ENCODE assay signal across 13 cellular contexts in the genomic region with DNA sequence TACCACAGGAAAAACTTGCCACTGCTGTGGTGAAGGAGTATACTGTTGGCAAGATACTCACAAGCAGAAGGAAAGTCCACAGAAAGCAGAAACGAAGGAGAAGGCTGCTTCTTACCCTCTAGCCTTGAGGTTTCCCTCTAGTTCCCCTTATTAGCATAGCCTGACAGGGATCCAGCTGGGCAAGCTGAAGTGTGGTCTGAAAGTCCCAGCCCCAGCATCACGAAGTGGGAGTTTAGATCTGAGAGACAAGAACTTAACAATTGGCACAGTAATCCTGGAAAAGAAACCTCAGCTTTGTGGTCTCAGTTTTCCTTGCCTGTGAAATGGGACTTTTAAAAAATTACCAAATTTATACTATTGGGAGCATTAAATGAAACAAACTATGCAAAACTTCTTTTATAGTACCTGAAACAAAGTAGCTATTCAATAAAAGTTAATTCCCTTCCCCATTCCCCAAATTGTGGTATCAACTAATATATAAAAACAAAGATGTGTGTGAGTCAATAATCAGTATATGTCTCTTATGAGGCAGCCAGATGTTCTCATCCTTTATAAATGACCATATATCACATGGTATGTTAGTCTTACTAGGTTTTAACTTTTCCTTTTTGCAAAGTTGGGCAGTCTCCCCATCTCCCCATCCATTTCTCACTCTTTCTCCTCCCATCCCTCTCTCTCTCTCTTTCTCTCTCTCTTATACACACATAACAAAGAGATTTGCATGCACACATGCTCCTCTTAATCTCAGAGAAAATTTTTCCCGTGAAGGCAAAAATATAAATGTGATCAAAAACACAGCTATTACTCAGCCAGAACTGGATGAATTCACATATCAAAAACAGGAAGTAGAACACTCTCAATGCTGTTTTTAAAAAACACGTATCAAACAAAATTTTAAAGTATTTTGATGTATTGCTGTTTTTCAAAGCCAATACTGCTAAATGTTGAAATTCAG. TPM values are rescaled to one million over a fixed set of nuclear protein-coding genes. Genes with fewer than 3 reads are reported as not detected.
DNase-seq lines count a peak whose midpoint lies in the region; ATAC-seq and TF ChIP-seq lines count a peak whose summit lies in the region.
"Had no signal": no experiment of that assay in that cellular context is flagged by ENCODE, and none has a peak within 500 bp of the region (broad histone marks: within the 10 kb centered on the region; RNA-seq: fewer than 3 reads in every experiment).

No MANE protein-coding gene starts in this region.

- H3K4me3 ChIP-seq in ascending aorta: peak overlapping the region in 1 of 2 donors; percentile 18
- H3K4me3 ChIP-seq: lower lobe of right lung, pancreas had no signal

- H3K27me3 Mint-ChIP-seq in CD14-positive monocyte (ENCODE audit: low read depth in 3 of 3): peaks cover 0 to 2% (median 0%) of the 10 kb centered on the region in 3 donors
- H3K27me3 Mint-ChIP-seq: CD4-positive, CD25-positive, alpha-beta regulatory T cell had no signal

- no peak overlapping the region for H3K4me3 Mint-ChIP-seq in CD14-positive monocyte
- H3K4me3 Mint-ChIP-seq: CD4-positive, CD25-positive, alpha-beta regulatory T cell; stimulated activated effector memory CD8-positive, alpha-beta T cell treated with anti-CD3 and anti-CD28 coated beads, Interleukin-12 subunit alpha, Interleukin-12 subunit beta, amount 100 ng/mL, for 72 hours had no signal

- peaks cover 0 to 5% of the 10 kb centered on the region in 2 donors for H3K4me1 ChIP-seq in ascending aorta
- H3K4me1 ChIP-seq: lower lobe of right lung, pancreas had no signal

- peak overlapping the region in 1 of 7 donors; percentile 7 for H3K27ac Mint-ChIP-seq in CD14-positive monocyte
- H3K27ac Mint-ChIP-seq: stimulated activated effector memory CD8-positive, alpha-beta T cell treated with anti-CD3 and anti-CD28 coated beads, Interleukin-12 subunit alpha, Interleukin-12 subunit beta, amount 100 ng/mL, for 72 hours had no signal

- no peak overlapping the region for H3K27ac ChIP-seq in ascending aorta
- H3K27ac ChIP-seq: lower lobe of right lung, pancreas had no signal

- TF ChIP-seq CTCF in CD14-positive monocyte (IDR thresholded peaks at IDR 0.05) (no peak), ascending aorta (IDR thresholded peaks at IDR 0.05) (no peak)

- H3K36me3 Mint-ChIP-seq in CD14-positive monocyte: peaks cover 25 to 33% of the 10 kb centered on the region in 2 donors

- H3K36me3 ChIP-seq in ascending aorta: no peaks in the 10 kb centered on the region
- H3K36me3 ChIP-seq: pancreas had no signal

- no peaks in the 10 kb centered on the region for H3K27me3 ChIP-seq in ascending aorta
- H3K27me3 ChIP-seq: pancreas had no signal

- no peaks in the 10 kb centered on the region for H3K9me3 ChIP-seq in ascending aorta
- H3K9me3 ChIP-seq: lower lobe of right lung, pancreas had no signal

- DNase-seq in RPMI7951 (ENCODE audit: low read depth) (peak; percentile 83), lung microvascular endothelial cell (ENCODE audit: low read depth in 2 of 2) (peak; percentile 10 to 12), CD14-positive monocyte (ENCODE audit: low spot score) (no peak), NCI-H2196 treated with DMSO at 0.1 percent for 48 hours (lab: John Stamatoyannopoulos, UW; ENCODE audit: unreplicated experiment) (no peak), left colon (no peak), ascending aorta (ENCODE audit: low spot score in 2 of 2) (no peak)
- DNase-seq: CD4-positive, CD25-positive, alpha-beta regulatory T cell; lower lobe of right lung; NCI-H2107; pancreas had no signal

- H3K4me1 Mint-ChIP-seq in CD14-positive monocyte: peaks cover 7% of the 10 kb centered on the region
- H3K4me1 Mint-ChIP-seq: stimulated activated effector memory CD8-positive, alpha-beta T cell treated with anti-CD3 and anti-CD28 coated beads, Interleukin-12 subunit alpha, Interleukin-12 subunit beta, amount 100 ng/mL, for 72 hours had no signal

- peaks cover 0 to 8% (median 4%) of the 10 kb centered on the region in 7 donors for H3K9me3 Mint-ChIP-seq in CD14-positive monocyte

- intact Hi-C loops in CD14-positive monocyte (cut with micrococcal nuclease): no loop called here
- intact Hi-C loops in left colon (cut with DNase I, micrococcal nuclease): no loop called here
- intact Hi-C loops in ascending aorta (cut with DNase I): no loop called here

- ATAC-seq in GM18907 (IDR thresholded peaks at IDR 0.05; ENCODE audit: unreplicated experiment) (peak; percentile 66), HG02759 (IDR thresholded peaks at IDR 0.05; ENCODE audit: unreplicated experiment) (peak; percentile 74), left colon (no peak)
- ATAC-seq: stimulated activated effector memory CD8-positive, alpha-beta T cell treated with anti-CD3 and anti-CD28 coated beads, Interleukin-12 subunit alpha, Interleukin-12 subunit beta, amount 100 ng/mL, for 72 hours had no signal

RNA-seq across cellular contexts. Expression of a gene that starts 57.8 kb away (rescaled TPM):
- 26.9 and 27.6 TPM in 2 replicates for total RNA-seq in RPMI7951 (2014; rRNA removed; shearing (Covaris generic))
- total RNA-seq in lung microvascular endothelial cell (6.8 and 11.3 TPM in 2 replicates), left colon (10 to 100 TPM; 11.1 to 15.8 TPM), ascending aorta (22.8 TPM)
- polyA plus RNA-seq in CD14-positive monocyte: 1 to 10 TPM; 5.4 to 9.4 TPM

Comparison
In these comparisons a context has a peak if more than half of its experiments do, and no peak if none do; other contexts are left out.
1. DNase-seq: peak in RPMI7951 (single experiment) and lung microvascular endothelial cell (2 of 2); none in CD14-positive monocyte (single experiment), NCI-H2196 treated with DMSO at 0.1 percent for 48 hours (single experiment), left colon (0 of 2) and ascending aorta (0 of 2).